Comparison of ENCODE assay signal across 34 cellular contexts in the genomic region with DNA sequence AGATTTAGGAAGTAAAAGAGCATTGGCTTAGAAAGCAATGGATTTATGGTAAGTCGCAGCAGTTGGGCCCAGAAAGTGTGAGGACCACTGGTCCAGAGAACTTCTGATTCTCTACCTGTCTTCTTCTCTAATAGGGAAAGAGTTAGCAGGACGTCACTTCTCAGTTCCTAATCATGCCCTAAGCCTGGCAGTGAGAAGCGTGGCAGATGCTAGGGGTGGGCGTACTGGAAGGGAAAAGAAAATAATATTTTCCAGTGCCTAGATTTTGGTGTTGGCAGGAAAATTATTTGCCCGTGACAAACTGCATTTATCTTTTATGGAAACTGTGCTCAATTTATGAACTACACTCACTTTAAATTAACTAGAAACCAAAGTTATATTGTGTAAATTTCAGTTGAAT.
"Had no signal": no experiment of that assay in that cellular context is flagged by ENCODE, and none has a peak within 500 bp of the region (broad histone marks: within the 10 kb centered on the region; RNA-seq: fewer than 3 reads in every experiment).

No MANE protein-coding gene starts in this region.

- DNase-seq: Kasumi-1, MG63, MM.1S, MV-4-11, NCI-H1048, NCI-H1092, NCI-H1092 treated with DMSO at 0.1 percent for 48 hours, NCI-H1105, NCI-H1105 treated with DMSO at 0.1 percent for 48 hours, NCI-H1417, NCI-H1417 treated with DMSO at 0.1 percent for 48 hours, NCI-H1436, NCI-H1436 treated with DMSO at 0.1 percent for 48 hours, NCI-H146, NCI-H1694, NCI-H1694 treated with DMSO at 0.1 percent for 48 hours, NCI-H187, NCI-H187 treated with DMSO at 0.1 percent for 48 hours, NCI-H1930, NCI-H2029, NCI-H2029 treated with DMSO at 0.1 percent for 48 hours, NCI-H2081, NCI-H2081 treated with DMSO at 0.1 percent for 48 hours, NCI-H2107, NCI-H2171, NCI-H2227 treated with DMSO at 0.1 percent for 48 hours, NCI-H226, NCI-H345, NCI-H446 treated with DMSO at 0.1 percent for 48 hours, NCI-H510A, NCI-H510A treated with DMSO at 0.1 percent for 48 hours, NCI-H524, NCI-H524 treated with DMSO at 0.1 percent for 48 hours, NCI-H526 had no signal
